ENCODE assay signal across 8 cellular contexts in the genomic region with DNA sequence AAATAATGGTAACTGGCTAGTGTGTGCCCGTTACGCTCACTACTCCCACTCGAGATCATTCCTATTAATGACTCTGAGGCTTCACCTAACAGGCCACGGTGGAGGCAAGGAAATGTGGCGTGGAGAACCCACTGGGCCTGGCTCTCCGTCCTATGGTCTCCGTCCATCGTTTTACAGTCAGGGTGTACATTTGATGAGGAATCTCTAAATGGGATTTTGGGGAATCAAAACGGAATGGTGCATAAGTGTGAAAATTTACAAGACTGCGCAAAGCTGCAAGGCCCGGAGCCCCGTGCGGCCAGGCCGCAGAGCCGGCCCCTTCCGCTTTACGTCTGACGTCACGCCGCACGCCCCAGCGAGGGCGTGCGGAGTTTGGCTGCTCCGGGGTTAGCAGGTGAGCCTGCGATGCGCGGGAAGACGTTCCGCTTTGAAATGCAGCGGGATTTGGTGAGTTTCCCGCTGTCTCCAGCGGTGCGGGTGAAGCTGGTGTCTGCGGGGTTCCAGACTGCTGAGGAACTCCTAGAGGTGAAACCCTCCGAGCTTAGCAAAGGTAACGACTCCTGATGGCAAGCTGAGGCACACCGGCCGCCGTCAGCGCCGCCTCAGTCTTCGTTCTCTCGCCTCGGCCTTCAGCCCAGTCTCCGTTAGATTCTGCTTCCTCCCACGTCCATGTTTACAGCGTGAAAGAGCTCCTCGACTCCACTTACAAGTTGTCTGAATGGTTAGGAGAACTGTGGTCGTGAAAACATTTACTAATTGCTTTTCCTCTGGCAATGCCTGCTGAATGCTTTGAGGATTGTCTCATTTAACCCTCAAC. TPM values are rescaled to one million over a fixed set of nuclear protein-coding genes. Genes with fewer than 3 reads are reported as not detected.
DNase-seq lines count a peak whose midpoint lies in the region; ATAC-seq and TF ChIP-seq lines count a peak whose summit lies in the region.

A gene (plus strand): TSS at position 364 of the 817 bp plus-strand sequence. CDS start 42 bp downstream, at position 406.

- H3K9me3 ChIP-seq in WERI-Rb-1 (ENCODE audit: severe bottlenecking), result peaks cover 3% of the 10 kb centered on the region
- H3K9me3 ChIP-seq in breast epithelium, result no peaks in the 10 kb centered on the region
- no peaks in the 10 kb centered on the region for H3K9me3 ChIP-seq in iPS-20b (ENCODE audit: insufficient read depth, low read depth, low read length)

- TF ChIP-seq POLR2A in breast epithelium (IDR thresholded peaks at IDR 0.05), result peak; percentile 67

- peaks cover 16% of the 10 kb centered on the region for H3K4me1 ChIP-seq in ACC112 (ENCODE audit: control insufficient read depth, insufficient read depth, low read length, unreplicated experiment)
- no peaks in the 10 kb centered on the region for H3K4me1 ChIP-seq in breast epithelium
- H3K4me1 ChIP-seq in iPS-20b (ENCODE audit: insufficient read depth, low read length), result no peaks in the 10 kb centered on the region

- H3K27ac ChIP-seq in ACC112 (ENCODE audit: low read depth, low read length) (peak within 1 kb of the TSS; percentile 62), WERI-Rb-1 (peak within 1 kb of the TSS; percentile 90), breast epithelium (peak within 1 kb of the TSS; percentile 87 to 91), iPS-20b (ENCODE audit: low read length) (no peak within 1 kb of the TSS), skin epidermis (peak within 1 kb of the TSS in 20 of 21 experiments; percentile 14 to 89 (median 78))

- H3K79me2 ChIP-seq in ACC112 (ENCODE audit: control insufficient read depth, insufficient read depth, low read length, unreplicated experiment), result peaks cover 26% of the 10 kb centered on the region

- peak; percentile 97 for DNase-seq in NCI-H2171 treated with DMSO at 0.1 percent for 48 hours (lab: John Stamatoyannopoulos, UW)
- peak; percentile 94 for DNase-seq in WERI-Rb-1
- DNase-seq in breast epithelium (ENCODE audit: low spot score in 2 of 2), result peak; percentile 61 to 67

- peak within 1 kb of the TSS; percentile 100 for H2AFZ ChIP-seq in ACC112 (ENCODE audit: low read length, unreplicated experiment)

- H3K4me3 ChIP-seq in ACC112 (ENCODE audit: low read depth, low read length) (peak within 1 kb of the TSS; percentile 96), WERI-Rb-1 (ENCODE audit: low read depth, low read length) (peak within 1 kb of the TSS; percentile 77), breast epithelium (peak within 1 kb of the TSS; percentile 54 to 79 (median 71)), iPS-20b (ENCODE audit: low read length) (peak within 1 kb of the TSS; percentile 68), skin epidermis (peak within 1 kb of the TSS; percentile 47 to 83 (median 67))

- intact Hi-C loops in breast epithelium (cut with DNase I; ENCODE audit: low total_unique reads), result no loop called here

- H3K27me3 ChIP-seq in ACC112 (ENCODE audit: insufficient read depth, low read length) (no peaks in the 10 kb centered on the region), WERI-Rb-1 (ENCODE audit: insufficient read depth, low read depth, severe bottlenecking) (no peaks in the 10 kb centered on the region), breast epithelium (no peaks in the 10 kb centered on the region), iPS-20b (ENCODE audit: insufficient read depth, low read length) (no peaks in the 10 kb centered on the region; the same call in 1 of the 2 replicates)

- H3K36me3 ChIP-seq in ACC112 (ENCODE audit: insufficient read depth, low read length), result no peaks in the 10 kb centered on the region
- peaks cover 28% of the 10 kb centered on the region for H3K36me3 ChIP-seq in WERI-Rb-1
- H3K36me3 ChIP-seq in breast epithelium, result no peaks in the 10 kb centered on the region
- H3K36me3 ChIP-seq in iPS-20b (ENCODE audit: insufficient read depth, low read depth, low read length), result 0 out of 2 replicates have a peak, but pooled peaks cover 6% of the 10 kb centered on the region

- H3K9ac ChIP-seq in iPS-20b (ENCODE audit: low read depth, low read length), result peak within 1 kb of the TSS; percentile 66

- TF ChIP-seq CTCF in WERI-Rb-1 (IDR thresholded peaks at IDR 0.05; ENCODE audit: low read depth, low read length) (no peak), breast epithelium (IDR thresholded peaks at IDR 0.05) (no peak)

- ATAC-seq in GM18861 (IDR thresholded peaks at IDR 0.05; ENCODE audit: unreplicated experiment) (peak; percentile 92), HG03095 (IDR thresholded peaks at IDR 0.05; ENCODE audit: unreplicated experiment) (peak; percentile 96)

RNA-seq across cellular contexts. Expression of the gene that starts here (rescaled TPM):
- total RNA-seq in breast epithelium, result 10 to 100 TPM; 26.2 to 27.7 (median 27.5) TPM
